Comparison of ENCODE assay signal across 20 cellular contexts in genomic region chr17:28523186-28523585, GRCh38. TPM values are rescaled to one million over a fixed set of nuclear protein-coding genes. Genes with fewer than 3 reads are reported as not detected.
DNase-seq lines count a peak whose midpoint lies in the region; ATAC-seq and TF ChIP-seq lines count a peak whose summit lies in the region.
"Had no signal": no experiment of that assay in that cellular context is flagged by ENCODE, and none has a peak within 500 bp of the region (broad histone marks: within the 10 kb centered on the region; RNA-seq: fewer than 3 reads in every experiment).

No MANE protein-coding gene starts in this region.

- H3K4me3 Mint-ChIP-seq in stimulated activated naive B cell treated with anti-CD40 and anti-IgM and Interleukin-4, amounts not matched to agents 10 μg/mL and 1 μg/mL and 100 μg/mL, for 72 hours = no peak overlapping the region
- H3K4me3 Mint-ChIP-seq: CD4-positive, alpha-beta memory T cell; GM23338 had no signal

- no peaks in the 10 kb centered on the region for H3K36me3 ChIP-seq in HEK293 (ENCODE audit: control insufficient read depth in 2 of 2, insufficient read depth in 1 of 2, low read length in 2 of 2)
- no peaks in the 10 kb centered on the region for H3K36me3 ChIP-seq in mucosa of descending colon (ENCODE audit: low read depth)
- H3K36me3 ChIP-seq in neuronal stem cell (replicated peaks in 1 of 2; ENCODE audit: control insufficient read depth in 2 of 2, insufficient read depth in 2 of 2, low read length in 2 of 2) = no peaks in the 10 kb centered on the region
- no peaks in the 10 kb centered on the region for H3K36me3 ChIP-seq in thyroid gland
- H3K36me3 ChIP-seq: HAP-1 had no signal

- H3K36me3 Mint-ChIP-seq in stimulated activated naive B cell treated with anti-CD40 and anti-IgM and Interleukin-4, amounts not matched to agents 10 μg/mL and 1 μg/mL and 100 μg/mL, for 72 hours = no peaks in the 10 kb centered on the region
- H3K36me3 Mint-ChIP-seq: CD4-positive, alpha-beta memory T cell had no signal

- peak overlapping the region; percentile 82 for H2BK15ac ChIP-seq in neuronal stem cell (ENCODE audit: low read length)

- peak overlapping the region; percentile 97 for H3K14ac ChIP-seq in neuronal stem cell (ENCODE audit: low read length)

- intact Hi-C loops in mucosa of descending colon (cut with DNase I, micrococcal nuclease) (no loop called here), thyroid gland (cut with DNase I) (no loop called here)

- no peaks in the 10 kb centered on the region for H3K9me3 ChIP-seq in HEK293 (ENCODE audit: control insufficient read depth, insufficient read depth, low read depth, low read length)
- H3K9me3 ChIP-seq in mucosa of descending colon = no peaks in the 10 kb centered on the region
- H3K9me3 ChIP-seq in neuronal stem cell (replicated peaks in 1 of 2; ENCODE audit: control insufficient read depth in 2 of 2, insufficient read depth in 1 of 2, low read depth in 1 of 2, low read length in 2 of 2) = no peaks in the 10 kb centered on the region
- no peaks in the 10 kb centered on the region for H3K9me3 ChIP-seq in thyroid gland
- H3K9me3 ChIP-seq: A549, HAP-1 had no signal

- POLR2A ChIA-PET in HEK293 (lab: Yijun Ruan, JAX) = interaction anchor here (0.7 kb wide), 1 partner anchor 12 kb away, joined by 3 read pairs; no protein-coding TSS in a partner anchor

- no peak overlapping the region for H3K4ac ChIP-seq in neuronal stem cell (ENCODE audit: low read length)

- H3K4me2 ChIP-seq in neuronal stem cell (ENCODE audit: insufficient read depth, low read length, poor library complexity, severe bottlenecking) = no peak overlapping the region
- H3K4me2 ChIP-seq: A549, GM23338 had no signal

- no CpG with 5 or more reads among the region's 6 CpGs for WGBS in neuronal stem cell (ENCODE audit: extremely low coverage in 2 of 2, insufficient read length in 2 of 2, insufficient replicate concordance in 1 of 2), 2 donors
- 72% methylated on average over 3 of the region's 6 CpGs; no CpG with 5 or more reads in 1 of the 2 donors for WGBS in thyroid gland, 2 donors

- H4K91ac ChIP-seq in neuronal stem cell (ENCODE audit: low read depth, low read length, poor library complexity) = no peak overlapping the region

- no peak overlapping the region for H4K8ac ChIP-seq in neuronal stem cell (ENCODE audit: low read depth, low read length)

- no peak overlapping the region for H3K23ac ChIP-seq in neuronal stem cell (ENCODE audit: low read depth, low read length, poor library complexity)

- peaks cover 5% of the 10 kb centered on the region; the same call in 1 of the 2 replicates for H3K4me1 ChIP-seq in HEK293 (ENCODE audit: control insufficient read depth, insufficient read depth, low read length)
- peaks cover 17% of the 10 kb centered on the region for H3K4me1 ChIP-seq in mucosa of descending colon (ENCODE audit: low read depth)
- peaks cover 9 to 18% of the 10 kb centered on the region in 2 donors for H3K4me1 ChIP-seq in neuronal stem cell (ENCODE audit: control insufficient read depth in 2 of 2, insufficient read depth in 1 of 2, low read depth in 1 of 2, low read length in 2 of 2)
- peaks cover 53 to 74% of the 10 kb centered on the region in 2 donors for H3K4me1 ChIP-seq in thyroid gland

- TF ChIP-seq CTCF in HEK293 (tag by site-specific recombination; IDR thresholded peaks at IDR 0.05) = no peak
- no peak for TF ChIP-seq CTCF in mucosa of descending colon (IDR thresholded peaks at IDR 0.05)
- no peak for TF ChIP-seq CTCF in thyroid gland (IDR thresholded peaks at IDR 0.05)

- CTCF ChIA-PET in HEK293 (lab: Yijun Ruan, JAX) = interaction anchor here (0.6 kb wide), 1 partner anchor 29 kb away, joined by 3 read pairs; no protein-coding TSS in a partner anchor

- H3K18ac ChIP-seq in neuronal stem cell (ENCODE audit: low read length) = peak overlapping the region; percentile 36

- H3K27ac Mint-ChIP-seq in stimulated activated naive B cell treated with anti-CD40 and anti-IgM and Interleukin-4, amounts not matched to agents 10 μg/mL and 1 μg/mL and 100 μg/mL, for 72 hours = no peak overlapping the region
- H3K27ac Mint-ChIP-seq: CD4-positive, alpha-beta memory T cell; GM23338 had no signal

- no peak for TF ChIP-seq POLR2A in thyroid gland (IDR thresholded peaks at IDR 0.05)

- peak overlapping the region; percentile 47 for H2AK5ac ChIP-seq in neuronal stem cell (ENCODE audit: low read depth, low read length)

- H2BK12ac ChIP-seq in neuronal stem cell (ENCODE audit: low read length) = no peak overlapping the region

- H2BK5ac ChIP-seq in neuronal stem cell (ENCODE audit: low read length) = no peak overlapping the region

- H2BK120ac ChIP-seq in neuronal stem cell (ENCODE audit: low read depth, low read length) = no peak overlapping the region

- no peak overlapping the region for H3K27ac ChIP-seq in HEK293 (ENCODE audit: extremely low read depth, low read depth, low read length)
- H3K27ac ChIP-seq in neuronal stem cell (replicated peaks; ENCODE audit: low read length) = no peak overlapping the region
- H3K27ac ChIP-seq in thyroid gland = peak overlapping the region; percentile 61 to 95 (median 90)
- H3K27ac ChIP-seq: A549 had no signal

- H3K9ac ChIP-seq in neuronal stem cell (ENCODE audit: low read depth, low read length, poor library complexity) = no peak overlapping the region

- DNase-seq in mucosa of descending colon = peak in 2 of 3 donors; percentile 24 to 28
- no peak for DNase-seq in neuronal stem cell (ENCODE audit: low spot score)
- peak; percentile 49 to 59 for DNase-seq in thyroid gland
- no peak for DNase-seq in stimulated activated naive B cell treated with anti-CD40 and anti-IgM and Interleukin-4, amounts not matched to agents 10 μg/mL and 1 μg/mL and 100 μg/mL, for 72 hours
- DNase-seq in medulla oblongata (ENCODE audit: extremely low spot score) = no peak
- DNase-seq in glomerular visceral epithelial cell (ENCODE audit: extremely low spot score) = no peak
- no peak for DNase-seq in Ammon's horn (ENCODE audit: low spot score)
- DNase-seq: 8988T; ACHN; AML-193; C1 segment of cervical spinal cord; CD4-positive, alpha-beta memory T cell; COR-L47; DMS153; DND-41 had no signal

- H3K4me1 Mint-ChIP-seq in stimulated activated naive B cell treated with anti-CD40 and anti-IgM and Interleukin-4, amounts not matched to agents 10 μg/mL and 1 μg/mL and 100 μg/mL, for 72 hours = peaks cover 4 to 12% of the 10 kb centered on the region in 2 donors
- H3K4me1 Mint-ChIP-seq: CD4-positive, alpha-beta memory T cell had no signal

- H3K27me3 ChIP-seq in neuronal stem cell (ENCODE audit: control insufficient read depth in 3 of 3, insufficient read depth in 3 of 3, low read depth in 1 of 3, low read length in 3 of 3) (peaks cover 0 to 37% (median 0%) of the 10 kb centered on the region in 3 experiments), thyroid gland (no peaks in the 10 kb centered on the region)

- ATAC-seq in mucosa of descending colon = no peak
- no peak for ATAC-seq in stimulated activated naive B cell treated with anti-CD40 and anti-IgM and Interleukin-4, amounts not matched to agents 10 μg/mL and 1 μg/mL and 100 μg/mL, for 72 hours (replicated peaks)
- ATAC-seq: A549, GM23338 had no signal

- no peaks in the 10 kb centered on the region for H3K9me3 Mint-ChIP-seq in stimulated activated naive B cell treated with anti-CD40 and anti-IgM and Interleukin-4, amounts not matched to agents 10 μg/mL and 1 μg/mL and 100 μg/mL, for 72 hours
- H3K9me3 Mint-ChIP-seq: CD4-positive, alpha-beta memory T cell; GM23338 had no signal

- H3K79me1 ChIP-seq in neuronal stem cell (ENCODE audit: low read depth, low read length) = no peaks in the 10 kb centered on the region

- H3K4me3 ChIP-seq in HEK293 (ENCODE audit: low read depth, low read length) (no peak overlapping the region), mucosa of descending colon (no peak overlapping the region), neuronal stem cell (ENCODE audit: low read length in 2 of 2) (no peak overlapping the region), thyroid gland (replicated peaks in 1 of 3) (no peak overlapping the region)
- H3K4me3 ChIP-seq: A549, GM23338, HAP-1 had no signal

- H3K27me3 Mint-ChIP-seq in stimulated activated naive B cell treated with anti-CD40 and anti-IgM and Interleukin-4, amounts not matched to agents 10 μg/mL and 1 μg/mL and 100 μg/mL, for 72 hours = peaks cover 0 to 7% of the 10 kb centered on the region in 2 donors
- H3K27me3 Mint-ChIP-seq: CD4-positive, alpha-beta memory T cell had no signal

- H2AFZ ChIP-seq in neuronal stem cell (ENCODE audit: low read length) = no peak overlapping the region
- H2AFZ ChIP-seq: GM23338 had no signal

TF ChIP-seq in HEK293, 187 proteins besides CTCF, POLR2A, EP300 and RAD21 (continues in another document):
- TF ChIP-seq ZNF10 (tag by site-specific recombination; IDR thresholded peaks at IDR 0.05) = peak; percentile 88

RNA-seq across cellular contexts. Expression of gene FOXN1, which starts 17.0 kb away (rescaled TPM):
- total RNA-seq in mucosa of descending colon (under 1 TPM in 2 of 3 donors, not detected in 1; 0.46 to 0.69 TPM), thyroid gland (under 1 TPM in 1 of 4 donors, not detected in 3; 0.34 TPM)
- not detected for polyA plus RNA-seq in neuronal stem cell (2013, experiment 1 of 2)
- not detected for polyA plus RNA-seq in neuronal stem cell (2013, experiment 2 of 2)
- total RNA-seq: CD4-positive, alpha-beta memory T cell; GM23338 had no signal
- polyA plus RNA-seq: A549; BJ; CD4-positive, alpha-beta memory T cell; GM23338 had no signal

RNA-seq across cellular contexts. Expression of gene UNC119, which starts 29.2 kb away (rescaled TPM):
- total RNA-seq in mucosa of descending colon (10 to 100 TPM; 20.5 to 32.3 (median 23.2) TPM), thyroid gland (10 to 100 TPM; 29.8 to 43.9 (median 36.0) TPM)
- polyA plus RNA-seq in neuronal stem cell (2013, experiment 1 of 2) = 79.0 TPM
- 76.0 TPM for polyA plus RNA-seq in neuronal stem cell (2013, experiment 2 of 2)

RNA-seq across cellular contexts. Expression of gene PIGS, which starts 48.1 kb away (rescaled TPM):
- 100 to 1,000 TPM in 1 of 3 donors, 10 to 100 TPM in 2; 52.2 to 100 (median 88.5) TPM for total RNA-seq in mucosa of descending colon
- 43.2 TPM for polyA plus RNA-seq in neuronal stem cell (2013, experiment 1 of 2)
- 43.8 TPM for polyA plus RNA-seq in neuronal stem cell (2013, experiment 2 of 2)
- total RNA-seq in thyroid gland = 100 to 1,000 TPM in 1 of 4 donors, 10 to 100 TPM in 3; 37.2 to 111 (median 74.7) TPM

RNA-seq across cellular contexts. Expression of gene SLC13A2, which starts 49.7 kb away (rescaled TPM):
- 10 to 100 TPM; 14.9 to 87.0 (median 17.1) TPM for total RNA-seq in mucosa of descending colon
- not detected for polyA plus RNA-seq in neuronal stem cell (2013, experiment 1 of 2)
- not detected for polyA plus RNA-seq in neuronal stem cell (2013, experiment 2 of 2)
- total RNA-seq in thyroid gland = not detected
- total RNA-seq: CD4-positive, alpha-beta memory T cell; GM23338 had no signal
- polyA plus RNA-seq: BJ; CD4-positive, alpha-beta memory T cell; GM23338 had no signal

RNA-seq across cellular contexts. Expression of gene ALDOC, which starts 53.5 kb away (rescaled TPM):
- total RNA-seq in mucosa of descending colon (10 to 100 TPM; 15.3 to 25.4 (median 19.7) TPM), thyroid gland (10 to 100 TPM in 1 of 4 donors, 1 to 10 TPM in 3; 6.0 to 13.1 (median 8.7) TPM)
- polyA plus RNA-seq in neuronal stem cell (2013, experiment 1 of 2) = 10.6 TPM
- polyA plus RNA-seq in neuronal stem cell (2013, experiment 2 of 2) = 10.9 TPM

Comparison
In these comparisons a context has a peak if more than half of its experiments do, and no peak if none do; other contexts are left out.
1. H3K27ac ChIP-seq: peak in thyroid gland (3 of 3); none in HEK293 (single experiment) and neuronal stem cell (single experiment).
2. DNase-seq: peak in mucosa of descending colon (2 of 3) and thyroid gland (2 of 2); none in neuronal stem cell (single experiment), stimulated activated naive B cell treated with anti-CD40 and anti-IgM and Interleukin-4, amounts not matched to agents 10 μg/mL and 1 μg/mL and 100 μg/mL, for 72 hours (single experiment), medulla oblongata (single experiment), glomerular visceral epithelial cell (single experiment) and Ammon's horn (single experiment).